In the genomic region with DNA sequence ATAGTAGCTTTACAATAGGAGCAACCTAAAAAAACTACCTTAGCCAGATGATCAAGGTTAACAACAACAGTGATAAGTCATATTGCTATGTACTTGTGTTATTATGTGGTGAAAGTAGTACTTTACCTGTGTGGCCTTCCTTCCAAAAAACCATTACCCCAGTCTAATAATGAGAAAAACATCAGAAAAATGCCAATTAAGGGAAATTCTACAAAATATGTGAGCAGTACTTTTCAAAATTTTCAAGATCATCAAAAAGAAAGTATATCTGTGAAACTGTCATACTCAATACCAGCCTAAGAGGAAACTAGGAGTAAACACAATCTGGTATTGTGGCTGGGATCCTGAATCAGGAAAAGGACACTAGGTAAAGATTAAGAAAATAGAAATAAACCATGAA, we compare ENCODE assay signal across 32 cellular contexts.
A peak's percentile ranks its signal among the peaks of the same experiment; 100 is the strongest.
DNase-seq lines count a peak whose midpoint lies in the region; ATAC-seq, FAIRE-seq and TF ChIP-seq lines count a peak whose summit lies in the region.
"Had no signal": no experiment of that assay in that cellular context is flagged by ENCODE, and none has a peak within 500 bp of the region (broad histone marks: within the 10 kb centered on the region; RNA-seq: fewer than 3 reads in every experiment).

No MANE protein-coding gene starts in this region.

- H3K9ac ChIP-seq in HepG2 (ENCODE audit: insufficient read depth, low read depth, low read length) = no peak overlapping the region
- H3K9ac ChIP-seq: BLaER1; BLaER1 treated with 17β-estradiol and CSF1 and Interleukin-3, amounts not matched to agents 10 nM and 100 nM had no signal

- no peaks in the 10 kb centered on the region for H3K36me3 Mint-ChIP-seq in activated CD8-positive, alpha-beta T cell treated with anti-CD3 and anti-CD28 coated beads, Interleukin-2, amount 10 ng/mL, durations not matched to agents 7 days and 5 days (ENCODE audit: low read depth)
- H3K36me3 Mint-ChIP-seq: CD14-positive monocyte; CD4-positive, alpha-beta memory T cell; CD4-positive, CD25-positive, alpha-beta regulatory T cell; CD8-positive, alpha-beta memory T cell; CD8-positive, alpha-beta T cell had no signal

- TF ChIP-seq POLR2A in HepG2 (IDR thresholded peaks at IDR 0.05; ENCODE audit: insufficient read depth in 1 of 2, low read depth in 2 of 2, low read length in 2 of 2) = no peak
- TF ChIP-seq POLR2A in right lobe of liver (IDR thresholded peaks at IDR 0.05) = no peak
- no peak for TF ChIP-seq POLR2A in A549 (IDR thresholded peaks at IDR 0.05; ENCODE audit: low read length)

- H4K20me1 ChIP-seq in HepG2 (ENCODE audit: insufficient read depth, low read length) = no peaks in the 10 kb centered on the region
- H4K20me1 ChIP-seq: BLaER1; BLaER1 treated with 17β-estradiol and CSF1 and Interleukin-3, amounts not matched to agents 10 nM and 100 nM had no signal

- H3K4me2 ChIP-seq in HepG2 (ENCODE audit: low read depth, low read length) = no peak overlapping the region
- no peak overlapping the region for H3K4me2 ChIP-seq in A549
- H3K4me2 ChIP-seq: BLaER1; BLaER1 treated with 17β-estradiol and CSF1 and Interleukin-3, amounts not matched to agents 10 nM and 100 nM had no signal

- DNase-seq in HepG2 (ENCODE audit: low spot score) (no peak), right lobe of liver (no peak), A549 (ENCODE audit: low read depth in 1 of 2, low spot score in 1 of 2) (no peak)
- DNase-seq in activated CD8-positive, alpha-beta T cell treated with anti-CD3 and anti-CD28 coated beads, Interleukin-2, amount 10 ng/mL, durations not matched to agents 7 days and 5 days = no peak
- DNase-seq: 8988T; ACHN; AML-193; BE2C; C1 segment of cervical spinal cord; Caco-2; Calu3; CD4-positive, alpha-beta memory T cell; CD4-positive, alpha-beta T cell; CD4-positive, CD25-positive, alpha-beta regulatory T cell; CD8-positive, alpha-beta memory T cell; CD8-positive, alpha-beta T cell; COR-L47; DMS 273 treated with DMSO at 0.1 percent for 48 hours; DMS153; DMS53; DMS79; DMS79 treated with DMSO at 0.1 percent for 48 hours; DND-41; EL had no signal

- no peak overlapping the region for H3K27ac ChIP-seq in HepG2 (ENCODE audit: extremely low read length, insufficient read depth, low read length)
- no peak overlapping the region for H3K27ac ChIP-seq in right lobe of liver
- no peak overlapping the region for H3K27ac ChIP-seq in A549
- H3K27ac ChIP-seq: 22Rv1; BLaER1; BLaER1 treated with 17β-estradiol and CSF1 and Interleukin-3, amounts not matched to agents 10 nM and 100 nM; C4-2B had no signal

- TF ChIP-seq EP300 in HepG2 (IDR thresholded peaks at IDR 0.05; ENCODE audit: low read depth in 2 of 2, low read length in 2 of 2) (no peak), HepG2 (CRISPR knock-in tag; IDR thresholded peaks at IDR 0.05; ENCODE audit: borderline replicate concordance) (no peak), A549 (IDR thresholded peaks at IDR 0.05) (no peak)

- POLR2A ChIA-PET in HepG2 (lab: Yijun Ruan, JAX) (no interaction called here), A549 (lab: Yijun Ruan, JAX) (no interaction called here)
- POLR2A ChIA-PET in activated CD8-positive, alpha-beta T cell treated with anti-CD3 and anti-CD28 coated beads, Interleukin-2, amount 10 ng/mL, durations not matched to agents 7 days and 5 days (lab: Charles Lee) = no interaction called here

- H3K9me3 ChIP-seq in HepG2 (ENCODE audit: low read length) = no peaks in the 10 kb centered on the region
- H3K9me3 ChIP-seq in right lobe of liver = no peaks in the 10 kb centered on the region
- H3K9me3 ChIP-seq in A549 = no peaks in the 10 kb centered on the region
- H3K9me3 ChIP-seq: BE2C had no signal

- H3K4me3 ChIP-seq in HepG2 (replicated peaks in 1 of 3; ENCODE audit: insufficient read depth in 1 of 3, low read depth in 2 of 3, low read length in 3 of 3) = no peak overlapping the region
- H3K4me3 ChIP-seq in right lobe of liver = no peak overlapping the region
- no peak overlapping the region for H3K4me3 ChIP-seq in A549
- H3K4me3 ChIP-seq: BLaER1; BLaER1 treated with 17β-estradiol and CSF1 and Interleukin-3, amounts not matched to agents 10 nM and 100 nM had no signal

- in situ Hi-C loops in HepG2 (cut with HindIII; ENCODE audit: extremely low pct_ligation_motif_present, low pct_unique_long_range_greater_than_20kb) = no loop called here

- no peak overlapping the region for H2AFZ ChIP-seq in HepG2 (ENCODE audit: low read length)

- TF ChIP-seq RAD21 in HepG2 (CRISPR knock-in tag; IDR thresholded peaks at IDR 0.05) = no peak
- TF ChIP-seq RAD21 in A549 (conservative IDR thresholded peaks at IDR 0.05 in 1 of 2, IDR thresholded peaks at IDR 0.05 in 1 of 2) = no peak

- no TSS peak for BruUV-seq in HepG2 (replicated peaks; lab: Mats Ljungman, UMichigan)

- CTCF ChIA-PET in HepG2 (lab: Yijun Ruan, JAX; ENCODE audit: low intra/inter-chr PET ratio, low total read pairs) (no interaction called here), A549 (lab: Yijun Ruan, JAX) (no interaction called here)
- CTCF ChIA-PET in activated CD8-positive, alpha-beta T cell treated with anti-CD3 and anti-CD28 coated beads, Interleukin-2, amount 10 ng/mL, durations not matched to agents 7 days and 5 days (lab: Charles Lee) = no interaction called here

- no peaks in the 10 kb centered on the region for H3K36me3 ChIP-seq in HepG2 (replicated peaks in 1 of 2; ENCODE audit: control insufficient read depth in 1 of 2, insufficient read depth in 2 of 2, low read length in 2 of 2)
- no peaks in the 10 kb centered on the region for H3K36me3 ChIP-seq in right lobe of liver
- H3K36me3 ChIP-seq: BE2C; BLaER1; BLaER1 treated with 17β-estradiol and CSF1 and Interleukin-3, amounts not matched to agents 10 nM and 100 nM had no signal

- TF ChIP-seq CTCF in HepG2 (CRISPR knock-in tag; IDR thresholded peaks at IDR 0.05) = no peak
- no peak for TF ChIP-seq CTCF in right lobe of liver (IDR thresholded peaks at IDR 0.05)
- no peak for TF ChIP-seq CTCF in A549 (IDR thresholded peaks at IDR 0.05)

- H3K27ac Mint-ChIP-seq in activated CD8-positive, alpha-beta T cell treated with anti-CD3 and anti-CD28 coated beads, Interleukin-2, amount 10 ng/mL, durations not matched to agents 7 days and 5 days = no peak overlapping the region
- H3K27ac Mint-ChIP-seq: B cell; CD14-positive monocyte; CD4-positive, alpha-beta memory T cell; CD4-positive, alpha-beta T cell; CD4-positive, CD25-positive, alpha-beta regulatory T cell; CD8-positive, alpha-beta memory T cell; CD8-positive, alpha-beta T cell had no signal

- H3K4me1 Mint-ChIP-seq in activated CD8-positive, alpha-beta T cell treated with anti-CD3 and anti-CD28 coated beads, Interleukin-2, amount 10 ng/mL, durations not matched to agents 7 days and 5 days (ENCODE audit: low read depth) = no peaks in the 10 kb centered on the region
- H3K4me1 Mint-ChIP-seq: B cell; CD14-positive monocyte; CD4-positive, alpha-beta memory T cell; CD4-positive, CD25-positive, alpha-beta regulatory T cell; CD8-positive, alpha-beta memory T cell had no signal

- no peaks in the 10 kb centered on the region for H3K27me3 Mint-ChIP-seq in activated CD8-positive, alpha-beta T cell treated with anti-CD3 and anti-CD28 coated beads, Interleukin-2, amount 10 ng/mL, durations not matched to agents 7 days and 5 days (ENCODE audit: low read depth)
- H3K27me3 Mint-ChIP-seq: B cell; CD4-positive, alpha-beta memory T cell; CD4-positive, alpha-beta T cell; CD4-positive, CD25-positive, alpha-beta regulatory T cell had no signal

- no peaks in the 10 kb centered on the region for H3K9me3 Mint-ChIP-seq in activated CD8-positive, alpha-beta T cell treated with anti-CD3 and anti-CD28 coated beads, Interleukin-2, amount 10 ng/mL, durations not matched to agents 7 days and 5 days (ENCODE audit: insufficient read depth)

- H3K27me3 ChIP-seq in HepG2 (ENCODE audit: control insufficient read depth in 1 of 2, insufficient read depth in 2 of 2, low read length in 2 of 2) (no peaks in the 10 kb centered on the region), right lobe of liver (no peaks in the 10 kb centered on the region)
- H3K27me3 ChIP-seq: BE2C; BLaER1; BLaER1 treated with 17β-estradiol and CSF1 and Interleukin-3, amounts not matched to agents 10 nM and 100 nM had no signal

- ATAC-seq in HepG2 (no peak), right lobe of liver (no peak), A549 (no peak)
- no peak for ATAC-seq in activated CD8-positive, alpha-beta T cell treated with anti-CD3 and anti-CD28 coated beads, Interleukin-2, amount 10 ng/mL, durations not matched to agents 7 days and 5 days
- ATAC-seq: CD8-positive, alpha-beta T cell had no signal

- H3K4me1 ChIP-seq in HepG2 (ENCODE audit: insufficient read depth, low read length) (no peaks in the 10 kb centered on the region), right lobe of liver (no peaks in the 10 kb centered on the region), A549 (no peaks in the 10 kb centered on the region)
- H3K4me1 ChIP-seq: BE2C; BLaER1; BLaER1 treated with 17β-estradiol and CSF1 and Interleukin-3, amounts not matched to agents 10 nM and 100 nM; Caco-2 had no signal

- FAIRE-seq in HepG2 (lab: Jason Lieb, UNC) = no peak
- no peak for FAIRE-seq in A549 (lab: Jason Lieb, UNC)
- FAIRE-seq: A204.1, D721Med had no signal

- H3K79me2 ChIP-seq in HepG2 (ENCODE audit: insufficient read depth, low read length) = no peaks in the 10 kb centered on the region

- no peak overlapping the region for H3K4me3 Mint-ChIP-seq in activated CD8-positive, alpha-beta T cell treated with anti-CD3 and anti-CD28 coated beads, Interleukin-2, amount 10 ng/mL, durations not matched to agents 7 days and 5 days
- H3K4me3 Mint-ChIP-seq: B cell; CD14-positive monocyte; CD4-positive, alpha-beta memory T cell; CD4-positive, alpha-beta T cell; CD8-positive, alpha-beta memory T cell; CD8-positive, alpha-beta T cell had no signal

- intact Hi-C loops in HepG2 (cut with micrococcal nuclease; ENCODE audit: unreplicated experiment) (no loop called here), right lobe of liver (cut with DNase I) (no loop called here)

TF ChIP-seq in HepG2, 621 proteins besides CTCF, POLR2A, EP300 and RAD21:
- peak; percentile 66 for TF ChIP-seq MAFF (IDR thresholded peaks at IDR 0.05; ENCODE audit: low read depth, low read length)
- no peak for TF ChIP-seq ZEB1 (IDR thresholded peaks at IDR 0.05; ENCODE audit: insufficient replicate concordance, low read depth)
- peak in 1 of 2 experiments; percentile 57; a peak in 3 of 4 replicates for TF ChIP-seq MAFK (conservative IDR thresholded peaks at IDR 0.05 in 1 of 2, IDR thresholded peaks at IDR 0.05 in 1 of 2; ENCODE audit: low read length in 2 of 2)

TF ChIP-seq in A549, 52 proteins besides CTCF, POLR2A, EP300 and RAD21:
- TF ChIP-seq GATA3 (IDR thresholded peaks at IDR 0.05; ENCODE audit: borderline replicate concordance) (no peak), HEYL (CRISPR knock-in tag; IDR thresholded peaks at IDR 0.05) (no peak), EHMT2 (IDR thresholded peaks at IDR 0.05; ENCODE audit: low read depth) (no peak), CHD2 (IDR thresholded peaks at IDR 0.05; ENCODE audit: low read length, partially characterized antibody) (no peak), TP53 (CRISPR knock-in tag; IDR thresholded peaks at IDR 0.05) (no peak), MAFK (IDR thresholded peaks at IDR 0.05; ENCODE audit: partially characterized antibody) (peak; percentile 54)
